ENCODE assay signal across 1 cellular context in genomic region chr2:20179755-20180594, GRCh38.
TF ChIP-seq lines count a peak whose summit lies in the region.

No MANE protein-coding gene starts in this region.

TF ChIP-seq in HepG2, 621 proteins besides CTCF, POLR2A, EP300 and RAD21 (continued from another document and continues in another):
- TF ChIP-seq, protein P1, sequence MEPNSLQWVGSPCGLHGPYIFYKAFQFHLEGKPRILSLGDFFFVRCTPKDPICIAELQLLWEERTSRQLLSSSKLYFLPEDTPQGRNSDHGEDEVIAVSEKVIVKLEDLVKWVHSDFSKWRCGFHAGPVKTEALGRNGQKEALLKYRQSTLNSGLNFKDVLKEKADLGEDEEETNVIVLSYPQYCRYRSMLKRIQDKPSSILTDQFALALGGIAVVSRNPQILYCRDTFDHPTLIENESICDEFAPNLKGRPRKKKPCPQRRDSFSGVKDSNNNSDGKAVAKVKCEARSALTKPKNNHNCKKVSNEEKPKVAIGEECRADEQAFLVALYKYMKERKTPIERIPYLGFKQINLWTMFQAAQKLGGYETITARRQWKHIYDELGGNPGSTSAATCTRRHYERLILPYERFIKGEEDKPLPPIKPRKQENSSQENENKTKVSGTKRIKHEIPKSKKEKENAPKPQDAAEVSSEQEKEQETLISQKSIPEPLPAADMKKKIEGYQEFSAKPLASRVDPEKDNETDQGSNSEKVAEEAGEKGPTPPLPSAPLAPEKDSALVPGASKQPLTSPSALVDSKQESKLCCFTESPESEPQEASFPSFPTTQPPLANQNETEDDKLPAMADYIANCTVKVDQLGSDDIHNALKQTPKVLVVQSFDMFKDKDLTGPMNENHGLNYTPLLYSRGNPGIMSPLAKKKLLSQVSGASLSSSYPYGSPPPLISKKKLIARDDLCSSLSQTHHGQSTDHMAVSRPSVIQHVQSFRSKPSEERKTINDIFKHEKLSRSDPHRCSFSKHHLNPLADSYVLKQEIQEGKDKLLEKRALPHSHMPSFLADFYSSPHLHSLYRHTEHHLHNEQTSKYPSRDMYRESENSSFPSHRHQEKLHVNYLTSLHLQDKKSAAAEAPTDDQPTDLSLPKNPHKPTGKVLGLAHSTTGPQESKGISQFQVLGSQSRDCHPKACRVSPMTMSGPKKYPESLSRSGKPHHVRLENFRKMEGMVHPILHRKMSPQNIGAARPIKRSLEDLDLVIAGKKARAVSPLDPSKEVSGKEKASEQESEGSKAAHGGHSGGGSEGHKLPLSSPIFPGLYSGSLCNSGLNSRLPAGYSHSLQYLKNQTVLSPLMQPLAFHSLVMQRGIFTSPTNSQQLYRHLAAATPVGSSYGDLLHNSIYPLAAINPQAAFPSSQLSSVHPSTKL (CRISPR knock-in tag; IDR thresholded peaks at IDR 0.05), result peak; percentile 59
- no peak for TF ChIP-seq MAFF (IDR thresholded peaks at IDR 0.05; ENCODE audit: low read depth, low read length)
- TF ChIP-seq ZNF720 (CRISPR knock-in tag; IDR thresholded peaks at IDR 0.05), result 0 out of 2 replicates have a peak, but pooled peaks have one; percentile 27
- TF ChIP-seq ZNF576 (CRISPR knock-in tag; IDR thresholded peaks at IDR 0.05), result no peak
- TF ChIP-seq ZNF180 (CRISPR knock-in tag; IDR thresholded peaks at IDR 0.05; ENCODE audit: borderline replicate concordance, low read depth), result peak; percentile 76; the same call in 1 of the 2 replicates
- no peak for TF ChIP-seq CERS6 (CRISPR knock-in tag; IDR thresholded peaks at IDR 0.05)
- TF ChIP-seq TEAD3 (CRISPR knock-in tag; optimal IDR thresholded peaks at IDR 0.05; ENCODE audit: borderline replicate concordance), result peak; percentile 58
- peak; percentile 13 for TF ChIP-seq ZEB1 (IDR thresholded peaks at IDR 0.05; ENCODE audit: insufficient replicate concordance, low read depth)
- TF ChIP-seq DR1 (CRISPR knock-in tag; IDR thresholded peaks at IDR 0.05), result peak; percentile 43; the same call in 1 of the 2 replicates
- TF ChIP-seq ZNF230 (CRISPR knock-in tag; IDR thresholded peaks at IDR 0.05), result peak; percentile 45; the same call in 1 of the 2 replicates
- no peak for TF ChIP-seq GPBP1L1 (CRISPR knock-in tag; IDR thresholded peaks at IDR 0.05)
- TF ChIP-seq ZNF232 (CRISPR knock-in tag; IDR thresholded peaks at IDR 0.05; ENCODE audit: borderline replicate concordance), result no peak
- TF ChIP-seq MTF1 (CRISPR knock-in tag; IDR thresholded peaks at IDR 0.05), result no peak
- TF ChIP-seq LRRFIP1 (CRISPR knock-in tag; conservative IDR thresholded peaks at IDR 0.05), result no peak
- TF ChIP-seq SNAPC2 (CRISPR knock-in tag; IDR thresholded peaks at IDR 0.05), result peak; percentile 95
- TF ChIP-seq RCOR2 (CRISPR knock-in tag; IDR thresholded peaks at IDR 0.05), result no peak; the same call in 1 of the 2 replicates
- no peak for TF ChIP-seq CHD4 (IDR thresholded peaks at IDR 0.05; ENCODE audit: borderline replicate concordance, low read length)
- no peak for TF ChIP-seq FOXP1 (IDR thresholded peaks at IDR 0.05)
- 0 out of 2 replicates have a peak, but pooled peaks have one; percentile 1 for TF ChIP-seq FOXP1 (CRISPR knock-in tag; IDR thresholded peaks at IDR 0.05)
- 0 out of 2 replicates have a peak, but pooled peaks have one; percentile 37 for TF ChIP-seq ZNF567 (CRISPR knock-in tag; IDR thresholded peaks at IDR 0.05; ENCODE audit: borderline replicate concordance)
- TF ChIP-seq ASH2L (IDR thresholded peaks at IDR 0.05; ENCODE audit: insufficient read length, low read depth, low read length), result peak; percentile 28
- TF ChIP-seq SAFB2 (CRISPR knock-in tag; IDR thresholded peaks at IDR 0.05; ENCODE audit: borderline replicate concordance, low read depth), result no peak
- no peak for TF ChIP-seq ZNF367 (CRISPR knock-in tag; IDR thresholded peaks at IDR 0.05; ENCODE audit: borderline replicate concordance)
- no peak; the same call in none of the 2 replicates for TF ChIP-seq ZFY (CRISPR knock-in tag; IDR thresholded peaks at IDR 0.05)
- TF ChIP-seq HNF1A (IDR thresholded peaks at IDR 0.05; ENCODE audit: low read depth), result peak; percentile 91
- peak; percentile 98 for TF ChIP-seq HNF1A (CRISPR knock-in tag; IDR thresholded peaks at IDR 0.05; ENCODE audit: borderline replicate concordance)
- TF ChIP-seq ZNF460 (CRISPR knock-in tag; IDR thresholded peaks at IDR 0.05; ENCODE audit: borderline replicate concordance), result no peak
- no peak for TF ChIP-seq SMARCE1 (IDR thresholded peaks at IDR 0.05; ENCODE audit: borderline replicate concordance)
- TF ChIP-seq, protein P2, sequence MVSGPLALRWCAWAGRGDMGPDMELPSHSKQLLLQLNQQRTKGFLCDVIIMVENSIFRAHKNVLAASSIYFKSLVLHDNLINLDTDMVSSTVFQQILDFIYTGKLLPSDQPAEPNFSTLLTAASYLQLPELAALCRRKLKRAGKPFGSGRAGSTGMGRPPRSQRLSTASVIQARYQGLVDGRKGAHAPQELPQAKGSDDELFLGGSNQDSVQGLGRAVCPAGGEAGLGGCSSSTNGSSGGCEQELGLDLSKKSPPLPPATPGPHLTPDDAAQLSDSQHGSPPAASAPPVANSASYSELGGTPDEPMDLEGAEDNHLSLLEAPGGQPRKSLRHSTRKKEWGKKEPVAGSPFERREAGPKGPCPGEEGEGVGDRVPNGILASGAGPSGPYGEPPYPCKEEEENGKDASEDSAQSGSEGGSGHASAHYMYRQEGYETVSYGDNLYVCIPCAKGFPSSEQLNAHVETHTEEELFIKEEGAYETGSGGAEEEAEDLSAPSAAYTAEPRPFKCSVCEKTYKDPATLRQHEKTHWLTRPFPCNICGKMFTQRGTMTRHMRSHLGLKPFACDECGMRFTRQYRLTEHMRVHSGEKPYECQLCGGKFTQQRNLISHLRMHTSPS (CRISPR knock-in tag; IDR thresholded peaks at IDR 0.05; ENCODE audit: low read depth), result peak; percentile 100
- TF ChIP-seq ZMYM2 (CRISPR knock-in tag; IDR thresholded peaks at IDR 0.05), result no peak
- TF ChIP-seq SYNCRIP (IDR thresholded peaks at IDR 0.05; ENCODE audit: insufficient read depth, low read depth, low read length), result no peak
- no peak for TF ChIP-seq WIZ (CRISPR knock-in tag; IDR thresholded peaks at IDR 0.05)
- TF ChIP-seq, protein P3, sequence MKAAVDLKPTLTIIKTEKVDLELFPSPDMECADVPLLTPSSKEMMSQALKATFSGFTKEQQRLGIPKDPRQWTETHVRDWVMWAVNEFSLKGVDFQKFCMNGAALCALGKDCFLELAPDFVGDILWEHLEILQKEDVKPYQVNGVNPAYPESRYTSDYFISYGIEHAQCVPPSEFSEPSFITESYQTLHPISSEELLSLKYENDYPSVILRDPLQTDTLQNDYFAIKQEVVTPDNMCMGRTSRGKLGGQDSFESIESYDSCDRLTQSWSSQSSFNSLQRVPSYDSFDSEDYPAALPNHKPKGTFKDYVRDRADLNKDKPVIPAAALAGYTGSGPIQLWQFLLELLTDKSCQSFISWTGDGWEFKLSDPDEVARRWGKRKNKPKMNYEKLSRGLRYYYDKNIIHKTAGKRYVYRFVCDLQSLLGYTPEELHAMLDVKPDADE (CRISPR knock-in tag; IDR thresholded peaks at IDR 0.05), result no peak
- TF ChIP-seq ZNF619 (CRISPR knock-in tag; IDR thresholded peaks at IDR 0.05), result peak; percentile 58; the same call in 1 of the 2 replicates
- peak; percentile 36; the same call in 1 of the 2 replicates for TF ChIP-seq ZNF333 (CRISPR knock-in tag; IDR thresholded peaks at IDR 0.05; ENCODE audit: borderline replicate concordance)
- peak; percentile 13; the same call in 1 of the 2 replicates for TF ChIP-seq ZNF816 (CRISPR knock-in tag; IDR thresholded peaks at IDR 0.05; ENCODE audit: borderline replicate concordance)
- TF ChIP-seq FOXA1 (IDR thresholded peaks at IDR 0.05), result no peak
- 0 out of 2 replicates have a peak, but pooled peaks have one; percentile 10 for TF ChIP-seq FOXA1 (CRISPR knock-in tag; IDR thresholded peaks at IDR 0.05)
- TF ChIP-seq ZBTB2 (CRISPR knock-in tag; IDR thresholded peaks at IDR 0.05; ENCODE audit: low read depth), result no peak
- TF ChIP-seq, protein P4, sequence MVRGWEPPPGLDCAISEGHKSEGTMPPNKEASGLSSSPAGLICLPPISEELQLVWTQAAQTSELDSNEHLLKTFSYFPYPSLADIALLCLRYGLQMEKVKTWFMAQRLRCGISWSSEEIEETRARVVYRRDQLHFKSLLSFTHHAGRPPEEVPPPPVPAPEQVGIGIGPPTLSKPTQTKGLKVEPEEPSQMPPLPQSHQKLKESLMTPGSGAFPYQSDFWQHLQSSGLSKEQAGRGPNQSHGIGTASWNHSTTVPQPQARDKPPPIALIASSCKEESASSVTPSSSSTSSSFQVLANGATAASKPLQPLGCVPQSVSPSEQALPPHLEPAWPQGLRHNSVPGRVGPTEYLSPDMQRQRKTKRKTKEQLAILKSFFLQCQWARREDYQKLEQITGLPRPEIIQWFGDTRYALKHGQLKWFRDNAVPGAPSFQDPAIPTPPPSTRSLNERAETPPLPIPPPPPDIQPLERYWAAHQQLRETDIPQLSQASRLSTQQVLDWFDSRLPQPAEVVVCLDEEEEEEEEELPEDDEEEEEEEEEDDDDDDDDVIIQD (CRISPR knock-in tag; IDR thresholded peaks at IDR 0.05; ENCODE audit: low read depth), result peak; percentile 2; the same call in 1 of the 2 replicates
- peak; percentile 38; the same call in 1 of the 2 replicates for TF ChIP-seq HIVEP1 (CRISPR knock-in tag; IDR thresholded peaks at IDR 0.05)
- TF ChIP-seq TEAD2 (CRISPR knock-in tag; IDR thresholded peaks at IDR 0.05), result no peak
- TF ChIP-seq JUND (CRISPR knock-in tag; IDR thresholded peaks at IDR 0.05), result 0 out of 2 replicates have a peak, but pooled peaks have one; percentile 50
- peak; percentile 24; the same call in 1 of the 2 replicates for TF ChIP-seq ZNF607 (CRISPR knock-in tag; IDR thresholded peaks at IDR 0.05; ENCODE audit: borderline replicate concordance)
